In the genomic region with DNA sequence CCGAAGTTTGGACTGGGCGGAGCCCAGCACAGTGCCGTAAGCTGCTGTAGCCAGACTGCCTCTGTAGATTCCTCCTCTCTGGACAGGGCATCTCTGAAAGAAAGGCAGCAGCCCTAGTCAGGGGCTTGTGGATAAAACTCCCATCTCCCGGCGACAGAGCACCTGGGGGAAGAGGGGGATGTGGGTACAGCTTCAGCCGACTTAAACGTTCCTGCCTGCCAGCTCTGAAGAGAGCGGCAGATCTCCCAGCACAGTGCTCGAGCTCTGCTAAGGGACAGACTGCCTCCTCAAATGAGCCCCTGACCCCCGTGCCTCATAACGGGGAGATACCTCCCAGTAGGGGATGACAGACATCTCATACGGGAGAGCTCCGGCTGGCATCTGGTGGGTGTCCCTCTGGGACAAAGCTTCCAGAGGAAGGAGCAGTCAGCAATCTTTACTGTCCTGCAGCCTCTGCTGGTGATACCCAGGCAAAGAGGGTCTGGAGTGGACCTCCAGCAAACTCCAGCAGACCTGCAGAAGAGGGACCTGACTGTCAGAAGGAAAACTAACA, we compare ENCODE assay signal across 8 cellular contexts.
DNase-seq lines count a peak whose midpoint lies in the region; ATAC-seq, FAIRE-seq and TF ChIP-seq lines count a peak whose summit lies in the region.
"Not testable (repeated sequence)": the region's sequence is repeated elsewhere in the genome, so short reads cannot be mapped to it uniquely, and the experiment has no call there.

No MANE protein-coding gene starts in this region.

- H3K4me3 ChIP-seq in IMR-90 (ENCODE audit: insufficient read depth, low read depth, low read length); left lung; pancreas: not testable (repeated sequence)
- H3K4me3 ChIP-seq in subcutaneous abdominal adipose tissue (ENCODE audit: low read depth in 1 of 5, low read length in 5 of 5) = peak overlapping the region in 2 of 5 donors; percentile 14 to 27

- peak overlapping the region; percentile 56 for H3K27ac ChIP-seq in 22Rv1
- not testable (repeated sequence) for H3K27ac ChIP-seq in IMR-90 (ENCODE audit: insufficient read depth, low read length)
- peak overlapping the region; percentile 41 for H3K27ac ChIP-seq in cingulate gyrus (ENCODE audit: low read depth, low read length)
- peak overlapping the region; percentile 41 for H3K27ac ChIP-seq in foreskin keratinocyte
- peak overlapping the region; percentile 64 to 73 for H3K27ac ChIP-seq in left lung
- peak overlapping the region; percentile 16 to 67 (median 36) for H3K27ac ChIP-seq in pancreas
- peak overlapping the region; percentile 67 for H3K27ac ChIP-seq in subcutaneous abdominal adipose tissue (ENCODE audit: low read depth, low read length)

- POLR2A ChIA-PET in IMR-90 (lab: Charles Lee; ENCODE audit: unreplicated experiment) = not testable (repeated sequence)

- peak overlapping the region; percentile 76; the same call in 1 of the 2 replicates for H2BK120ac ChIP-seq in IMR-90 (ENCODE audit: low read depth, low read length)

- CTCF ChIA-PET in IMR-90 (lab: Yijun Ruan, JAX) = interaction anchor here (0.7 kb wide), 1 partner anchor 82 kb away, joined by 3 read pairs; no protein-coding TSS in a partner anchor

- H4K20me1 ChIP-seq in IMR-90 (ENCODE audit: insufficient read depth, low read length) = not testable (repeated sequence)

- H3K4me2 ChIP-seq in IMR-90 (ENCODE audit: low read depth, low read length) = not testable (repeated sequence)

- H3K4ac ChIP-seq in IMR-90 (ENCODE audit: low read depth, low read length) = peak overlapping the region; percentile 67

- not testable (repeated sequence) for H2AK9ac ChIP-seq in IMR-90 (replicated peaks; ENCODE audit: low read depth, low read length, poor library complexity)

- WGBS in IMR-90 (ENCODE audit: extremely low coverage in 2 of 2, insufficient read length in 1 of 2), 2 experiments = 94% methylated on average over 3 of the region's 13 CpGs; no CpG with 5 or more reads in 1 of the 2 experiments
- WGBS in pancreas, 2 donors = 86 to 88% methylated on average over 13 of the region's 13 CpGs

- not testable (repeated sequence) for H3K27me3 ChIP-seq in IMR-90 (ENCODE audit: control insufficient read depth, insufficient read depth, low read length); foreskin keratinocyte; left lung; pancreas; subcutaneous abdominal adipose tissue (ENCODE audit: control insufficient read depth in 5 of 5, insufficient read depth in 4 of 5, low read length in 5 of 5)

- dilution Hi-C loops in IMR-90 (cut with HindIII; ENCODE audit: low sequenced_read_pairs, unreplicated experiment) = not testable (repeated sequence)

- not testable (repeated sequence) for DNase-seq in IMR-90, foreskin keratinocyte
- DNase-seq in activated effector memory CD4-positive, alpha-beta T cell treated with anti-CD3 and anti-CD28 coated beads, Interleukin-2, amount 50 U/mL, for 16 hours = peak; percentile 57
- peak in 1 of 2 donors; percentile 49 for DNase-seq in left lung
- DNase-seq in pancreas = peak in 2 of 6 donors; percentile 20 to 45

- H3K23ac ChIP-seq in IMR-90 (ENCODE audit: low read depth, low read length) = not testable (repeated sequence)

- intact Hi-C loops in IMR-90 (cut with micrococcal nuclease); left lung (cut with DNase I); pancreas (cut with DNase I): not testable (repeated sequence)

- H3K9ac ChIP-seq in IMR-90 (ENCODE audit: low read depth, low read length); subcutaneous abdominal adipose tissue (ENCODE audit: low read length in 5 of 5): not testable (repeated sequence)

- not testable (repeated sequence) for TF ChIP-seq RAD21 in IMR-90 (IDR thresholded peaks at IDR 0.05; ENCODE audit: low read length)

- H3K56ac ChIP-seq in IMR-90 (ENCODE audit: extremely low read depth, insufficient read depth, low read length) = not testable (repeated sequence)

- H2AK5ac ChIP-seq in IMR-90 (ENCODE audit: low read depth, low read length) = not testable (repeated sequence)

- not testable (repeated sequence) for H3K9me3 ChIP-seq in IMR-90 (ENCODE audit: control insufficient read depth, insufficient read depth, low read length); left lung; pancreas
- peaks cover 2 to 14% (median 11%) of the 10 kb centered on the region in 5 donors for H3K9me3 ChIP-seq in subcutaneous abdominal adipose tissue (ENCODE audit: control insufficient read depth in 5 of 5, low read length in 5 of 5)

- not testable (repeated sequence) for H3K4me1 ChIP-seq in IMR-90 (ENCODE audit: control insufficient read depth, insufficient read depth, low read length); pancreas
- peaks cover 14% of the 10 kb centered on the region for H3K4me1 ChIP-seq in foreskin keratinocyte
- H3K4me1 ChIP-seq in left lung = peaks cover 9 to 13% of the 10 kb centered on the region in 2 donors
- H3K4me1 ChIP-seq in subcutaneous abdominal adipose tissue (ENCODE audit: control insufficient read depth in 5 of 5, insufficient read depth in 5 of 5, low read length in 5 of 5) = peaks cover 0 to 10% (median 0%) of the 10 kb centered on the region in 5 donors

- not testable (repeated sequence) for FAIRE-seq in pancreas (lab: Jason Lieb, UNC)

- in situ Hi-C loops in IMR-90 (cut with MboI; ENCODE audit: low sequenced_read_pairs) = not testable (repeated sequence)

- not testable (repeated sequence) for H3K36me3 ChIP-seq in IMR-90 (ENCODE audit: control insufficient read depth, insufficient read depth, low read length); left lung; pancreas; subcutaneous abdominal adipose tissue (ENCODE audit: control insufficient read depth in 5 of 5, insufficient read depth in 5 of 5, low read length in 5 of 5)

- not testable (repeated sequence) for H4K91ac ChIP-seq in IMR-90 (ENCODE audit: insufficient read depth, low read depth, low read length)

- H3K14ac ChIP-seq in IMR-90 (replicated peaks; ENCODE audit: low read depth, low read length) = peak overlapping the region; percentile 65; the same call in 1 of the 2 replicates

- not testable (repeated sequence) for H3K18ac ChIP-seq in IMR-90 (ENCODE audit: low read depth, low read length)

- not testable (repeated sequence) for TF ChIP-seq CTCF in 22Rv1 (IDR thresholded peaks at IDR 0.05); IMR-90 (conservative IDR thresholded peaks at IDR 0.05; ENCODE audit: low read depth, low read length); foreskin keratinocyte (conservative IDR thresholded peaks at IDR 0.05); left lung (IDR thresholded peaks at IDR 0.05); pancreas (IDR thresholded peaks at IDR 0.05)

- not testable (repeated sequence) for BruUV-seq in IMR-90 (replicated peaks; lab: Mats Ljungman, UMichigan)

- not testable (repeated sequence) for H4K5ac ChIP-seq in IMR-90 (ENCODE audit: low read depth, low read length)

- H4K8ac ChIP-seq in IMR-90 (ENCODE audit: low read depth in 2 of 2, low read length in 2 of 2) = 0 out of 4 replicates have a peak overlapping the region, but pooled peaks of 1 of the 2 experiments have one; percentile 7

- H2AFZ ChIP-seq in IMR-90 (replicated peaks; ENCODE audit: low read length, poor library complexity) = not testable (repeated sequence)

- TF ChIP-seq POLR2A in IMR-90 (IDR thresholded peaks at IDR 0.05; ENCODE audit: low read depth, low read length) = not testable (repeated sequence)

- not testable (repeated sequence) for H2BK15ac ChIP-seq in IMR-90 (ENCODE audit: low read depth, low read length)

- not testable (repeated sequence) for H3K79me1 ChIP-seq in IMR-90 (ENCODE audit: low read depth in 1 of 2, low read length in 2 of 2)

- ATAC-seq in IMR-90 (ENCODE audit: low read depth); foreskin keratinocyte; left lung; pancreas: not testable (repeated sequence)

- H3K9me1 ChIP-seq in IMR-90 (ENCODE audit: insufficient read depth, low read length) = not testable (repeated sequence)

- H2BK20ac ChIP-seq in IMR-90 (ENCODE audit: low read depth, low read length) = 0 out of 2 replicates have a peak overlapping the region, but pooled peaks have one; percentile 20

- not testable (repeated sequence) for H2BK5ac ChIP-seq in IMR-90 (ENCODE audit: low read depth, low read length, poor library complexity, severe bottlenecking)
